In genomic region chr4:16843831-16844508, GRCh38 we compare ENCODE assay signal across 16 cellular contexts. TPM values are rescaled to one million over a fixed set of nuclear protein-coding genes. Genes with fewer than 3 reads are reported as not detected.
DNase-seq lines count a peak whose midpoint lies in the region; FAIRE-seq and TF ChIP-seq lines count a peak whose summit lies in the region.
"Had no signal": no experiment of that assay in that cellular context is flagged by ENCODE, and none has a peak within 500 bp of the region (broad histone marks: within the 10 kb centered on the region; RNA-seq: fewer than 3 reads in every experiment).

No MANE protein-coding gene starts in this region.

- no peak overlapping the region for H3K4me3 Mint-ChIP-seq in astrocyte (ENCODE audit: unreplicated experiment)
- H3K4me3 Mint-ChIP-seq: activated CD4-positive, alpha-beta T cell treated with anti-CD3 and anti-CD28 coated beads, Interleukin-2, amount 10 ng/mL, durations not matched to agents 24 days and 14 days had no signal

- peak overlapping the region; percentile 36 for H3K4me2 ChIP-seq in astrocyte (ENCODE audit: low read length)

- H3K27me3 Mint-ChIP-seq in astrocyte (ENCODE audit: low read depth, unreplicated experiment) = no peaks in the 10 kb centered on the region
- H3K27me3 Mint-ChIP-seq: activated CD4-positive, alpha-beta T cell treated with anti-CD3 and anti-CD28 coated beads, Interleukin-2, amount 10 ng/mL, durations not matched to agents 24 days and 14 days had no signal

- no peak overlapping the region for H3K4me3 ChIP-seq in AG04449 (ENCODE audit: low read depth, low read length)
- H3K4me3 ChIP-seq in astrocyte (ENCODE audit: insufficient read depth, low read depth, low read length) = no peak overlapping the region
- no peak overlapping the region for H3K4me3 ChIP-seq in iPS-20b (ENCODE audit: low read length)
- H3K4me3 ChIP-seq: psoas muscle, SJCRH30 had no signal

- H4K20me1 ChIP-seq in astrocyte (ENCODE audit: insufficient read depth, low read length) = no peaks in the 10 kb centered on the region

- in situ Hi-C loops in GM13976 (cut with MboI; ENCODE audit: low sequenced_read_pairs, unreplicated experiment) = no loop called here

- no peak overlapping the region for H3K27ac Mint-ChIP-seq in astrocyte (ENCODE audit: unreplicated experiment)
- H3K27ac Mint-ChIP-seq: activated CD4-positive, alpha-beta T cell treated with anti-CD3 and anti-CD28 coated beads, Interleukin-2, amount 10 ng/mL, durations not matched to agents 24 days and 14 days had no signal

- DNase-seq in AG04449 (ENCODE audit: low read depth, low spot score) (peak; percentile 38), HCEC 1CT (peak; percentile 89), astrocyte (ENCODE audit: low read depth) (peak; percentile 81), NCI-H446 (lab: John Stamatoyannopoulos, UW) (no peak), GM13976 (ENCODE audit: low spot score) (no peak), iPS-NIHi11 (ENCODE audit: low spot score) (no peak), GM10266 (ENCODE audit: extremely low spot score) (no peak)
- DNase-seq: activated CD4-positive, alpha-beta T cell treated with anti-CD3 and anti-CD28 coated beads, Interleukin-2, amount 10 ng/mL, durations not matched to agents 24 days and 14 days; activated effector memory CD4-positive, alpha-beta T cell treated with Interleukin-2 at 50 U/mL for 16 hours; AML-193; GDM1; Kasumi-1; NCI-H510A; psoas muscle had no signal

- H3K9ac ChIP-seq in astrocyte (ENCODE audit: low read length) (no peak overlapping the region), iPS-20b (ENCODE audit: low read depth, low read length) (peak overlapping the region; percentile 5; the same call in 1 of the 2 replicates)

- POLR2A ChIA-PET in AG04449 (lab: Yijun Ruan, JAX) = interaction anchor here (0.6 to 0.7 kb wide), 2 partner anchors 75 to 246 kb away, joined by 3 to 4 read pairs; no protein-coding TSS in a partner anchor

- no peak overlapping the region for H2AFZ ChIP-seq in astrocyte (ENCODE audit: low read depth, low read length)

- H3K27ac ChIP-seq in astrocyte (ENCODE audit: low read depth, low read length) (no peak overlapping the region), iPS-20b (ENCODE audit: low read length) (peak overlapping the region; percentile 62)
- H3K27ac ChIP-seq: psoas muscle, SJCRH30 had no signal

- H3K79me2 ChIP-seq in astrocyte (ENCODE audit: insufficient read depth, low read length) = no peaks in the 10 kb centered on the region

- H3K27me3 ChIP-seq in astrocyte (ENCODE audit: insufficient read depth, low read length) (no peaks in the 10 kb centered on the region), iPS-20b (ENCODE audit: insufficient read depth, low read length) (no peaks in the 10 kb centered on the region)

- H3K9me3 Mint-ChIP-seq in astrocyte (ENCODE audit: unreplicated experiment) = peaks cover 3% of the 10 kb centered on the region
- H3K9me3 Mint-ChIP-seq: activated CD4-positive, alpha-beta T cell treated with anti-CD3 and anti-CD28 coated beads, Interleukin-2, amount 10 ng/mL, durations not matched to agents 24 days and 14 days had no signal

- CTCF ChIA-PET in AG04449 (lab: Yijun Ruan, JAX) = interaction anchor here (0.6 to 1.1 kb wide), 2 partner anchors 12 to 15 kb away, joined by 3 read pairs; no protein-coding TSS in a partner anchor

- H3K36me3 Mint-ChIP-seq in astrocyte (ENCODE audit: low read depth, unreplicated experiment) = no peaks in the 10 kb centered on the region

- no peak for FAIRE-seq in astrocyte (lab: Jason Lieb, UNC)

- peaks cover 9% of the 10 kb centered on the region for H3K4me1 Mint-ChIP-seq in astrocyte (ENCODE audit: low read depth, unreplicated experiment)
- H3K4me1 Mint-ChIP-seq: activated CD4-positive, alpha-beta T cell treated with anti-CD3 and anti-CD28 coated beads, Interleukin-2, amount 10 ng/mL, durations not matched to agents 24 days and 14 days had no signal

- TF ChIP-seq CTCF in AG04449 (IDR thresholded peaks at IDR 0.05; ENCODE audit: insufficient read depth, low read length, missing control alignments) = no peak
- TF ChIP-seq CTCF in astrocyte (IDR thresholded peaks at IDR 0.05; ENCODE audit: insufficient read depth, low read depth, low read length) = no peak
- no peak for TF ChIP-seq CTCF in GM13976 (IDR thresholded peaks at IDR 0.05; ENCODE audit: borderline replicate concordance, control extremely low read depth, extremely low read depth, insufficient read depth, missing control alignments)
- TF ChIP-seq CTCF in GM10266 (IDR thresholded peaks at IDR 0.05; ENCODE audit: control insufficient read depth, insufficient read depth, low read depth, missing control alignments) = no peak

- peaks cover 10% of the 10 kb centered on the region for H3K4me1 ChIP-seq in astrocyte (ENCODE audit: insufficient read depth, low read length)
- peaks cover 50% of the 10 kb centered on the region for H3K4me1 ChIP-seq in iPS-20b (ENCODE audit: insufficient read depth, low read length)

- H3K36me3 ChIP-seq in astrocyte (ENCODE audit: insufficient read depth, low read length) (no peaks in the 10 kb centered on the region), iPS-20b (ENCODE audit: insufficient read depth, low read depth, low read length) (no peaks in the 10 kb centered on the region)
- H3K36me3 ChIP-seq: SJCRH30 had no signal

- no peaks in the 10 kb centered on the region for H3K9me3 ChIP-seq in astrocyte (ENCODE audit: insufficient read depth, low read depth, low read length)
- H3K9me3 ChIP-seq in iPS-20b (ENCODE audit: insufficient read depth, low read depth, low read length) = no peaks in the 10 kb centered on the region
- H3K9me3 ChIP-seq: psoas muscle, SJCRH30 had no signal

RNA-seq across cellular contexts. Expression of gene LDB2, which starts 54.5 kb away (rescaled TPM):
- total RNA-seq in astrocyte = 4.9 and 9.4 TPM in 2 replicates
- total RNA-seq: activated CD4-positive, alpha-beta T cell treated with anti-CD3 and anti-CD28 coated beads, Interleukin-2, amount 10 ng/mL, durations not matched to agents 24 days and 14 days had no signal

Comparison
In these comparisons a context has a peak if more than half of its experiments do, and no peak if none do; other contexts are left out.
1. DNase-seq: peak in AG04449 (single experiment), HCEC 1CT (single experiment) and astrocyte (single experiment); none in NCI-H446 (0 of 2), GM13976 (single experiment), iPS-NIHi11 (single experiment) and GM10266 (single experiment).